ENCODE assay signal across 8 cellular contexts in genomic region chr19:13795595-13796300, GRCh38. TPM values are rescaled to one million over a fixed set of nuclear protein-coding genes. Genes with fewer than 3 reads are reported as not detected.
DNase-seq lines count a peak whose midpoint lies in the region; ATAC-seq and TF ChIP-seq lines count a peak whose summit lies in the region.

No MANE protein-coding gene starts in this region.

- H3K27ac ChIP-seq in breast epithelium (peak overlapping the region; percentile 97 to 99), liver (ENCODE audit: low read depth in 1 of 2, low read length in 2 of 2) (peak overlapping the region; percentile 61 to 78), tibial nerve (peak overlapping the region; percentile 85 to 98 (median 92))

- H3K4me3 ChIP-seq in breast epithelium (peak overlapping the region; percentile 76 to 91 (median 81)), liver (ENCODE audit: low read depth in 1 of 3, low read length in 3 of 3) (peak overlapping the region; percentile 49 to 96 (median 53)), tibial nerve (peak overlapping the region; percentile 54 to 94 (median 70))

- WGBS in liver = 9% methylated on average over 42 of the region's 42 CpGs
- 1 to 4% methylated on average over 20 to 33 of the region's 42 CpGs for whole genome bisulfite sequencing in tibial nerve, 2 donors

- TF ChIP-seq RAD21 in Ishikawa (IDR thresholded peaks at IDR 0.05; ENCODE audit: low read depth) (no peak), liver (IDR thresholded peaks at IDR 0.05) (no peak)

- H3K4me1 ChIP-seq in breast epithelium (peaks cover 5 to 12% of the 10 kb centered on the region in 2 donors), liver (ENCODE audit: control insufficient read depth in 4 of 4, insufficient read depth in 4 of 4, low read length in 3 of 4) (peaks cover 0 to 14% (median 9%) of the 10 kb centered on the region in 4 donors), tibial nerve (peaks cover 0 to 39% (median 25%) of the 10 kb centered on the region in 4 donors)

- no peaks in the 10 kb centered on the region for H3K27me3 ChIP-seq in breast epithelium
- no peaks in the 10 kb centered on the region for H3K27me3 ChIP-seq in liver (ENCODE audit: control insufficient read depth in 4 of 4, insufficient read depth in 4 of 4, low read length in 3 of 4)
- H3K27me3 ChIP-seq in tibial nerve = no peaks in the 10 kb centered on the region

- H3K9ac ChIP-seq in liver (ENCODE audit: low read depth in 1 of 2, low read length in 2 of 2) = peak overlapping the region; percentile 60 to 79

- H3K9me3 ChIP-seq in breast epithelium (no peaks in the 10 kb centered on the region), liver (ENCODE audit: control insufficient read depth in 4 of 4, low read length in 3 of 4) (no peaks in the 10 kb centered on the region), tibial nerve (no peaks in the 10 kb centered on the region)

- no peak for TF ChIP-seq CTCF in breast epithelium (IDR thresholded peaks at IDR 0.05)
- no peak for TF ChIP-seq CTCF in liver (IDR thresholded peaks at IDR 0.05; ENCODE audit: low read depth, low read length, missing input control)
- TF ChIP-seq CTCF in tibial nerve (IDR thresholded peaks at IDR 0.05) = no peak

- DNase-seq in ELR (ENCODE audit: low read depth) (peak; percentile 59), breast epithelium (ENCODE audit: low spot score in 2 of 2) (peak in 1 of 2 donors; percentile 59), tibial nerve (ENCODE audit: low spot score in 2 of 2) (no peak), NOMO-1 treated with DMSO at 0.1 percent for 48 hours (lab: John Stamatoyannopoulos, UW; ENCODE audit: unreplicated experiment) (no peak), T1000 (lab: John Stamatoyannopoulos, UW) (no peak)

- no peaks in the 10 kb centered on the region for H3K36me3 ChIP-seq in breast epithelium
- H3K36me3 ChIP-seq in liver (ENCODE audit: control insufficient read depth in 4 of 4, insufficient read depth in 3 of 4, low read depth in 1 of 4, low read length in 3 of 4) = no peaks in the 10 kb centered on the region
- H3K36me3 ChIP-seq in tibial nerve = peaks cover 0 to under 1% (median 0%) of the 10 kb centered on the region in 3 donors

- intact Hi-C loops in breast epithelium (cut with DNase I; ENCODE audit: low total_unique reads) = loop anchor here (1.0 kb wide), 1 partner anchor 69 kb away; no protein-coding TSS in a partner anchor

- TF ChIP-seq POLR2A in breast epithelium (IDR thresholded peaks at IDR 0.05) (no peak), tibial nerve (IDR thresholded peaks at IDR 0.05) (no peak)

- TF ChIP-seq EP300 in Ishikawa (IDR thresholded peaks at IDR 0.05; ENCODE audit: borderline replicate concordance) (no peak), tibial nerve (IDR thresholded peaks at IDR 0.05) (no peak)

- ATAC-seq in GM21447 (IDR thresholded peaks at IDR 0.05; ENCODE audit: unreplicated experiment) = peak; percentile 28

TF ChIP-seq in Ishikawa, 13 proteins besides CTCF, POLR2A, EP300 and RAD21:
- TF ChIP-seq TCF12 (IDR thresholded peaks at IDR 0.05; ENCODE audit: low read depth) (no peak), NFIC (IDR thresholded peaks at IDR 0.05) (no peak), CREB1 (IDR thresholded peaks at IDR 0.05; ENCODE audit: low read depth) (no peak), CEBPB (IDR thresholded peaks at IDR 0.05) (no peak), ZBTB7A (IDR thresholded peaks at IDR 0.05; ENCODE audit: low read depth) (peak; percentile 59; the same call in 1 of the 2 replicates)

TF ChIP-seq in liver, 16 proteins besides CTCF, POLR2A, EP300 and RAD21:
- TF ChIP-seq EGR1 (IDR thresholded peaks at IDR 0.05; ENCODE audit: low read depth in 2 of 2) (no peak), SP1 (IDR thresholded peaks at IDR 0.05) (no peak), HNF4A (conservative IDR thresholded peaks at IDR 0.05) (no peak), FOXA1 (IDR thresholded peaks at IDR 0.05) (no peak), JUND (IDR thresholded peaks at IDR 0.05) (no peak), YY1 (IDR thresholded peaks at IDR 0.05) (no peak), FOXA2 (IDR thresholded peaks at IDR 0.05) (no peak), ZBTB33 (IDR thresholded peaks at IDR 0.05) (no peak), REST (IDR thresholded peaks at IDR 0.05) (no peak), HNF4G (IDR thresholded peaks at IDR 0.05) (no peak), TAF1 (conservative IDR thresholded peaks at IDR 0.05) (no peak), NR2F2 (IDR thresholded peaks at IDR 0.05) (no peak), GABPA (IDR thresholded peaks at IDR 0.05 in 1 of 2, conservative IDR thresholded peaks at IDR 0.05 in 1 of 2) (no peak), RXRA (IDR thresholded peaks at IDR 0.05) (no peak)
- TF ChIP-seq, protein P1, sequence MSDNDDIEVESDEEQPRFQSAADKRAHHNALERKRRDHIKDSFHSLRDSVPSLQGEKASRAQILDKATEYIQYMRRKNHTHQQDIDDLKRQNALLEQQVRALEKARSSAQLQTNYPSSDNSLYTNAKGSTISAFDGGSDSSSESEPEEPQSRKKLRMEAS (IDR thresholded peaks at IDR 0.05) = no peak
- TF ChIP-seq, protein P2, sequence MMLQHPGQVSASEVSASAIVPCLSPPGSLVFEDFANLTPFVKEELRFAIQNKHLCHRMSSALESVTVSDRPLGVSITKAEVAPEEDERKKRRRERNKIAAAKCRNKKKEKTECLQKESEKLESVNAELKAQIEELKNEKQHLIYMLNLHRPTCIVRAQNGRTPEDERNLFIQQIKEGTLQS (IDR thresholded peaks at IDR 0.05) = no peak

RNA-seq across cellular contexts. Expression of gene ZSWIM4, which starts 0.5 kb away (rescaled TPM):
- total RNA-seq in breast epithelium (1 to 10 TPM; 1.1 to 8.5 (median 6.9) TPM), liver (1 to 10 TPM; 1.6 to 2.2 TPM), tibial nerve (10 to 100 TPM in 1 of 4 donors, 1 to 10 TPM in 3; 2.8 to 19.8 (median 4.0) TPM)
- under 1 TPM; 0.14 to 0.75 TPM for polyA plus RNA-seq in liver

RNA-seq across cellular contexts. Expression of gene C19orf53, which starts 21.5 kb away (rescaled TPM):
- total RNA-seq in breast epithelium (100 to 1,000 TPM; 134 to 175 (median 137) TPM), liver (10 to 100 TPM; 18.5 to 35.8 TPM), tibial nerve (100 to 1,000 TPM; 187 to 290 (median 235) TPM)
- 10 to 100 TPM; 83.2 to 88.5 TPM for polyA plus RNA-seq in liver

RNA-seq across cellular contexts. Expression of gene MRI1, which starts 31.4 kb away (rescaled TPM):
- 10 to 100 TPM; 45.9 to 72.4 (median 71.4) TPM for total RNA-seq in breast epithelium
- 10 to 100 TPM; 17.1 to 50.0 TPM for total RNA-seq in liver
- polyA plus RNA-seq in liver = 10 to 100 TPM; 16.3 to 18.2 TPM
- 100 to 1,000 TPM in 2 of 4 donors, 10 to 100 TPM in 2; 52.4 to 167 (median 94.4) TPM for total RNA-seq in tibial nerve
